In the genomic region with DNA sequence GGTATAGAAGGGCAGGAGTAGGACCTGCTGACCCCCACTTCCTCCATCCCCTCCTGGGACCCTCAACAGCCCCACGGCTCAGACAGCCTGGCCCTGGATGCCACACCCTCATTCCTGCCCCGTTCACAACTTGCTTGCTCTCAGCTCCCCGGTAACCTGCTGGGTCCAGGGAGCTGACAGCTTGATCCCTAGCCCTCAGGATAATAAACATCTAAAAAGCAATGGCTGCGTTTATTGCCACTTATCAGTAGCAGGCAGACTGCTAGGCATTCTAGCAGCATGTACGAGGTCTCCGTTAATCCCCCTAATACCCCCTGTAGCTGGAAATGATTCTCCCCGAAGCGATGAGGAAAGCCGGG, we compare ENCODE assay signal across 9 cellular contexts. TPM values are rescaled to one million over a fixed set of nuclear protein-coding genes. Genes with fewer than 3 reads are reported as not detected.
DNase-seq lines count a peak whose midpoint lies in the region; ATAC-seq and TF ChIP-seq lines count a peak whose summit lies in the region.
"Had no signal": no experiment of that assay in that cellular context is flagged by ENCODE, and none has a peak within 500 bp of the region (broad histone marks: within the 10 kb centered on the region; RNA-seq: fewer than 3 reads in every experiment).

No MANE protein-coding gene starts in this region.

- TF ChIP-seq CTCF in PC-9 (conservative IDR thresholded peaks at IDR 0.05) = no peak

- H3K36me3 ChIP-seq in PC-9 (ENCODE audit: low read depth) (no peaks in the 10 kb centered on the region), rectal smooth muscle tissue (ENCODE audit: control insufficient read depth, insufficient read depth, low read length) (peaks cover 32% of the 10 kb centered on the region), Karpas-422 (ENCODE audit: insufficient read depth, low read length) (no peaks in the 10 kb centered on the region)

- no peaks in the 10 kb centered on the region for H3K9me3 ChIP-seq in PC-9 (ENCODE audit: insufficient read depth, low read depth)
- no peaks in the 10 kb centered on the region for H3K9me3 ChIP-seq in Karpas-422 (ENCODE audit: low read length)

- no peak overlapping the region for H3K27ac ChIP-seq in PC-9
- H3K27ac ChIP-seq in epithelial cell of prostate = peak overlapping the region; percentile 99
- H3K27ac ChIP-seq in rectal smooth muscle tissue (ENCODE audit: low read depth, low read length) = peak overlapping the region; percentile 65
- H3K27ac ChIP-seq in Karpas-422 (ENCODE audit: low read length) = no peak overlapping the region

- H3K4me3 ChIP-seq in PC-9 (no peak overlapping the region), rectal smooth muscle tissue (ENCODE audit: low read length) (peak overlapping the region; percentile 57), Karpas-422 (ENCODE audit: low read length) (no peak overlapping the region)

- H3K79me2 ChIP-seq in PC-9 (ENCODE audit: low read depth) (peaks cover 38% of the 10 kb centered on the region), Karpas-422 (ENCODE audit: low read length) (no peaks in the 10 kb centered on the region)

- H3K4me1 ChIP-seq in PC-9 (replicated peaks; ENCODE audit: insufficient read depth) = peaks cover 26% of the 10 kb centered on the region
- peaks cover 33% of the 10 kb centered on the region for H3K4me1 ChIP-seq in rectal smooth muscle tissue (ENCODE audit: control insufficient read depth, insufficient read depth, low read length)
- H3K4me1 ChIP-seq in Karpas-422 (ENCODE audit: low read length) = peaks cover 20% of the 10 kb centered on the region

- no peak overlapping the region for H2AFZ ChIP-seq in PC-9
- H2AFZ ChIP-seq in Karpas-422 (ENCODE audit: low read length) = no peak overlapping the region

- no peaks in the 10 kb centered on the region for H3K9me2 ChIP-seq in PC-9 (ENCODE audit: insufficient read depth)
- no peaks in the 10 kb centered on the region for H3K9me2 ChIP-seq in Karpas-422 (replicated peaks; ENCODE audit: insufficient read depth, low read length)

- no peak for ATAC-seq in HG03097 (IDR thresholded peaks at IDR 0.05; ENCODE audit: low FRiP score, unreplicated experiment)

- intact Hi-C loops in PC-9 (cut with micrococcal nuclease; ENCODE audit: unreplicated experiment) = no loop called here

- H3K4me2 ChIP-seq in PC-9 (no peak overlapping the region), Karpas-422 (ENCODE audit: low read depth, low read length, poor library complexity, severe bottlenecking) (no peak overlapping the region)

- POLR2A ChIA-PET in PC-9 (lab: Charles Lee; ENCODE audit: unreplicated experiment) = interaction anchor here (1.1 to 2.1 kb wide), 2 partner anchors 24 to 66 kb away, joined by 11 to 25 read pairs; a partner anchor contains a TSS

- H3F3A ChIP-seq in PC-9 (ENCODE audit: insufficient read depth, low read depth) = peaks cover 18% of the 10 kb centered on the region

- no peaks in the 10 kb centered on the region for H3K27me3 ChIP-seq in PC-9 (ENCODE audit: insufficient read depth, low read depth)
- H3K27me3 ChIP-seq in rectal smooth muscle tissue (ENCODE audit: control insufficient read depth, insufficient read depth, low read length) = no peaks in the 10 kb centered on the region
- no peaks in the 10 kb centered on the region for H3K27me3 ChIP-seq in Karpas-422 (ENCODE audit: low read length)

- CTCF ChIA-PET in PC-9 (lab: Charles Lee) = interaction anchor here (1.2 kb wide), 1 partner anchor 39 kb away, joined by 3 read pairs; no protein-coding TSS in a partner anchor

- peak; percentile 88 for DNase-seq in ELF-1 (ENCODE audit: low read depth, low spot score)
- DNase-seq in PC-9 = no peak
- no peak for DNase-seq in epithelial cell of prostate (ENCODE audit: low read depth, low spot score)
- DNase-seq in NCI-H1694 treated with DMSO at 0.1 percent for 48 hours (lab: John Stamatoyannopoulos, UW) = no peak
- DNase-seq in C1 segment of cervical spinal cord (lab: John Stamatoyannopoulos, UW) = no peak
- no peak for DNase-seq in Karpas-422
- DNase-seq: stimulated activated CD4-positive, alpha-beta T cell treated with anti-CD3 and anti-CD28 coated beads, Interleukin-4, amount 100 ng/mL, for 1 hour had no signal

- H3K9ac ChIP-seq in rectal smooth muscle tissue (ENCODE audit: low read length) (peak overlapping the region; percentile 66), Karpas-422 (ENCODE audit: low read length) (no peak overlapping the region)

- H4K20me1 ChIP-seq in PC-9 (ENCODE audit: insufficient read depth) (no peaks in the 10 kb centered on the region), Karpas-422 (ENCODE audit: insufficient read depth, low read depth, low read length) (no peaks in the 10 kb centered on the region)

- TSS peak; percentile 18 for BruUV-seq in PC-9 (replicated peaks; lab: Mats Ljungman, UMichigan)

RNA-seq across cellular contexts. Expression of a gene that starts 24.3 kb away (rescaled TPM):
- 2,334 and 2,540 TPM in 2 replicates for total RNA-seq in PC-9 (2021)
- 4,777 and 6,150 TPM in 2 replicates for total RNA-seq in Karpas-422 (2014; rRNA removed; shearing (Covaris generic); ENCODE audit: low replicate concordance)

RNA-seq across cellular contexts. Expression of a gene that starts 30.7 kb away (rescaled TPM):
- 116 and 119 TPM in 2 replicates for total RNA-seq in PC-9 (2021)
- total RNA-seq in Karpas-422 (2014; rRNA removed; shearing (Covaris generic); ENCODE audit: low replicate concordance) = 53.6 and 75.2 TPM in 2 replicates

RNA-seq across cellular contexts. Expression of a gene that starts 40.4 kb away (rescaled TPM):
- total RNA-seq in PC-9 (2021) = 191 and 218 TPM in 2 replicates
- 1.9 and 2.5 TPM in 2 replicates for total RNA-seq in Karpas-422 (2014; rRNA removed; shearing (Covaris generic); ENCODE audit: low replicate concordance)

Comparison
In these comparisons a context has a peak if more than half of its experiments do, and no peak if none do; other contexts are left out.
1. H3K27ac ChIP-seq: peak in epithelial cell of prostate (single experiment) and rectal smooth muscle tissue (single experiment); none in PC-9 (single experiment) and Karpas-422 (single experiment).
2. RNA of a gene that starts 40.4 kb away (total RNA-seq): 191 to 218 TPM in PC-9; 1.9 to 2.5 TPM in Karpas-422; every median in the first group is over 10 times any median in the second.